ENCODE assay signal across 14 cellular contexts in the genomic region with DNA sequence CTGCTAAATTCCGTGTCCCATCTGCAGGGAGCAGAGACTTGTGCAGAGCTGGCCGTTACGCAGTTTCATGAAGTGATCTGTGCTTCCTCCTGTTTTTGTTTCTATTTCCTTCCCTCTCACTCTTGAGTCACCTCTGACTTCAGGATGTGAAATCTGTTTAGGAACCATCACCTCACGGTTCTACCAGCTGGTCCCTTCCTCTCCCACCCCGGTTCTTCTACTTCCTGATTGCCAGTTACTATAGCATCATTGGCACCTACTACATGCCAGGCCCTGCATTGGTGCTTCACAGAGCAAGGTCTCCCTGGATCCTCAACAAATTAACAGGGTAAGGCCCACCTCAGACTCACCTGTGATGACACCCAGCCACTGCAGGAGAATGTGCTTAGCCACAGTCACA. TPM values are rescaled to one million over a fixed set of nuclear protein-coding genes. Genes with fewer than 3 reads are reported as not detected.
DNase-seq lines count a peak whose midpoint lies in the region; ATAC-seq, FAIRE-seq and TF ChIP-seq lines count a peak whose summit lies in the region.
"Had no signal": no experiment of that assay in that cellular context is flagged by ENCODE, and none has a peak within 500 bp of the region (broad histone marks: within the 10 kb centered on the region; RNA-seq: fewer than 3 reads in every experiment).

No MANE protein-coding gene starts in this region.

- peak; percentile 72 for ATAC-seq in activated CD8-positive, alpha-beta memory T cell treated with anti-CD3 and anti-CD28 coated beads, Interleukin-2, amount 10 ng/mL, durations not matched to agents 7 days and 5 days
- ATAC-seq in stimulated activated effector memory CD8-positive, alpha-beta T cell treated with anti-CD3 and anti-CD28 coated beads, Interleukin-12 subunit alpha, Interleukin-12 subunit beta, amount 100 ng/mL, for 72 hours, result peak; percentile 11
- ATAC-seq in GM21423 (IDR thresholded peaks at IDR 0.05; ENCODE audit: unreplicated experiment), result no peak
- ATAC-seq: SK-N-SH treated with all-trans-retinoic acid at 6 μM for 48 hours had no signal

- DNase-seq in activated CD8-positive, alpha-beta memory T cell treated with anti-CD3 and anti-CD28 coated beads, Interleukin-2, amount 10 ng/mL, durations not matched to agents 7 days and 5 days, result no peak
- no peak for DNase-seq in activated CD8-positive, alpha-beta memory T cell treated with anti-CD3 and anti-CD28 coated beads, Interleukin-2, amount 50 U/mL, for 48 hours
- peak; percentile 73 for DNase-seq in NOMO-1 treated with DMSO at 0.1 percent for 48 hours (lab: John Stamatoyannopoulos, UW; ENCODE audit: unreplicated experiment)
- DNase-seq in stimulated activated effector memory CD8-positive, alpha-beta T cell treated with anti-CD3 and anti-CD28 coated beads, Interleukin-12 subunit alpha, Interleukin-12 subunit beta, amount 100 ng/mL, for 72 hours (ENCODE audit: low spot score in 2 of 2), result no peak
- DNase-seq in islet precursor cell, result no peak
- DNase-seq in H54 (ENCODE audit: insufficient read length, low spot score), result no peak
- DNase-seq: dorsolateral prefrontal cortex, kidney glomerular epithelial cell, NCI-H1694 treated with DMSO at 0.1 percent for 48 hours had no signal

- intact Hi-C loops in dendritic cell treated with granulocyte-macrophage colony-stimulating factor and Interleukin-4, amounts not matched to agents 40 ng/mL and 50 ng/mL, for 4 days (cut with micrococcal nuclease), result no loop called here

- no peak for FAIRE-seq in H54 (lab: Jason Lieb, UNC)
- FAIRE-seq: frontal cortex had no signal

- peak overlapping the region; percentile 52 for H3K4me3 Mint-ChIP-seq in activated CD8-positive, alpha-beta memory T cell treated with anti-CD3 and anti-CD28 coated beads, Interleukin-2, amount 10 ng/mL, durations not matched to agents 7 days and 5 days
- no peak overlapping the region for H3K4me3 Mint-ChIP-seq in dendritic cell treated with granulocyte-macrophage colony-stimulating factor and Interleukin-4, amounts not matched to agents 40 ng/mL and 50 ng/mL, for 4 days
- no peak overlapping the region for H3K4me3 Mint-ChIP-seq in stimulated activated effector memory CD8-positive, alpha-beta T cell treated with anti-CD3 and anti-CD28 coated beads, Interleukin-12 subunit alpha, Interleukin-12 subunit beta, amount 100 ng/mL, for 72 hours

- CTCF ChIA-PET in activated CD8-positive, alpha-beta memory T cell treated with anti-CD3 and anti-CD28 coated beads, Interleukin-2, amount 10 ng/mL, durations not matched to agents 7 days and 5 days (lab: Charles Lee), result interaction anchor here (1.1 kb wide), 1 partner anchor 161 kb away, joined by 4 read pairs; no protein-coding TSS in a partner anchor

- no peaks in the 10 kb centered on the region for H3K9me3 Mint-ChIP-seq in activated CD8-positive, alpha-beta memory T cell treated with anti-CD3 and anti-CD28 coated beads, Interleukin-2, amount 10 ng/mL, durations not matched to agents 7 days and 5 days (ENCODE audit: low read depth)
- no peaks in the 10 kb centered on the region for H3K9me3 Mint-ChIP-seq in dendritic cell treated with granulocyte-macrophage colony-stimulating factor and Interleukin-4, amounts not matched to agents 40 ng/mL and 50 ng/mL, for 4 days
- no peaks in the 10 kb centered on the region for H3K9me3 Mint-ChIP-seq in stimulated activated effector memory CD8-positive, alpha-beta T cell treated with anti-CD3 and anti-CD28 coated beads, Interleukin-12 subunit alpha, Interleukin-12 subunit beta, amount 100 ng/mL, for 72 hours

- no peak for TF ChIP-seq POLR2A in H54 (IDR thresholded peaks at IDR 0.05; ENCODE audit: low read depth, low read length)

- peak overlapping the region; percentile 84 for H3K27ac Mint-ChIP-seq in activated CD8-positive, alpha-beta memory T cell treated with anti-CD3 and anti-CD28 coated beads, Interleukin-2, amount 10 ng/mL, durations not matched to agents 7 days and 5 days
- H3K27ac Mint-ChIP-seq in dendritic cell treated with granulocyte-macrophage colony-stimulating factor and Interleukin-4, amounts not matched to agents 40 ng/mL and 50 ng/mL, for 4 days, result peak overlapping the region; percentile 47
- H3K27ac Mint-ChIP-seq in stimulated activated effector memory CD8-positive, alpha-beta T cell treated with anti-CD3 and anti-CD28 coated beads, Interleukin-12 subunit alpha, Interleukin-12 subunit beta, amount 100 ng/mL, for 72 hours, result peak overlapping the region; percentile 79

- peaks cover 29% of the 10 kb centered on the region for H3K36me3 Mint-ChIP-seq in activated CD8-positive, alpha-beta memory T cell treated with anti-CD3 and anti-CD28 coated beads, Interleukin-2, amount 10 ng/mL, durations not matched to agents 7 days and 5 days
- H3K36me3 Mint-ChIP-seq in dendritic cell treated with granulocyte-macrophage colony-stimulating factor and Interleukin-4, amounts not matched to agents 40 ng/mL and 50 ng/mL, for 4 days (ENCODE audit: low read depth), result peaks cover 93% of the 10 kb centered on the region
- H3K36me3 Mint-ChIP-seq in stimulated activated effector memory CD8-positive, alpha-beta T cell treated with anti-CD3 and anti-CD28 coated beads, Interleukin-12 subunit alpha, Interleukin-12 subunit beta, amount 100 ng/mL, for 72 hours, result peaks cover 93% of the 10 kb centered on the region

- peaks cover 30% of the 10 kb centered on the region for H3K4me1 Mint-ChIP-seq in activated CD8-positive, alpha-beta memory T cell treated with anti-CD3 and anti-CD28 coated beads, Interleukin-2, amount 10 ng/mL, durations not matched to agents 7 days and 5 days
- H3K4me1 Mint-ChIP-seq in dendritic cell treated with granulocyte-macrophage colony-stimulating factor and Interleukin-4, amounts not matched to agents 40 ng/mL and 50 ng/mL, for 4 days (ENCODE audit: low read depth), result peaks cover 31% of the 10 kb centered on the region
- H3K4me1 Mint-ChIP-seq in stimulated activated effector memory CD8-positive, alpha-beta T cell treated with anti-CD3 and anti-CD28 coated beads, Interleukin-12 subunit alpha, Interleukin-12 subunit beta, amount 100 ng/mL, for 72 hours, result peaks cover 34% of the 10 kb centered on the region

- H3K27me3 Mint-ChIP-seq in activated CD8-positive, alpha-beta memory T cell treated with anti-CD3 and anti-CD28 coated beads, Interleukin-2, amount 10 ng/mL, durations not matched to agents 7 days and 5 days, result no peaks in the 10 kb centered on the region
- no peaks in the 10 kb centered on the region for H3K27me3 Mint-ChIP-seq in dendritic cell treated with granulocyte-macrophage colony-stimulating factor and Interleukin-4, amounts not matched to agents 40 ng/mL and 50 ng/mL, for 4 days

RNA-seq across cellular contexts. Expression of gene MAU2, which starts 8.6 kb away (rescaled TPM):
- total RNA-seq in activated CD8-positive, alpha-beta memory T cell treated with anti-CD3 and anti-CD28 coated beads, Interleukin-2, amount 10 ng/mL, durations not matched to agents 7 days and 5 days, result 10 to 100 TPM; 80.6 to 82.4 TPM

RNA-seq across cellular contexts. Expression of gene SUGP1, which starts 8.9 kb away (rescaled TPM):
- 10 to 100 TPM; 65.2 to 71.1 TPM for total RNA-seq in activated CD8-positive, alpha-beta memory T cell treated with anti-CD3 and anti-CD28 coated beads, Interleukin-2, amount 10 ng/mL, durations not matched to agents 7 days and 5 days

RNA-seq across cellular contexts. Expression of gene TM6SF2, which starts 56.1 kb away (rescaled TPM):
- total RNA-seq in activated CD8-positive, alpha-beta memory T cell treated with anti-CD3 and anti-CD28 coated beads, Interleukin-2, amount 10 ng/mL, durations not matched to agents 7 days and 5 days, result not detected
- total RNA-seq: A673 had no signal
